ENCODE assay signal across 9 cellular contexts in genomic region chrX:66163849-66164401, GRCh38. TPM values are rescaled to one million over a fixed set of nuclear protein-coding genes. Genes with fewer than 3 reads are reported as not detected.
A peak's percentile ranks its signal among the peaks of the same experiment; 100 is the strongest.
DNase-seq lines count a peak whose midpoint lies in the region; ATAC-seq lines count a peak whose summit lies in the region.
"Had no signal": no experiment of that assay in that cellular context is flagged by ENCODE, and none has a peak within 500 bp of the region (broad histone marks: within the 10 kb centered on the region; RNA-seq: fewer than 3 reads in every experiment).

A gene with protein sequence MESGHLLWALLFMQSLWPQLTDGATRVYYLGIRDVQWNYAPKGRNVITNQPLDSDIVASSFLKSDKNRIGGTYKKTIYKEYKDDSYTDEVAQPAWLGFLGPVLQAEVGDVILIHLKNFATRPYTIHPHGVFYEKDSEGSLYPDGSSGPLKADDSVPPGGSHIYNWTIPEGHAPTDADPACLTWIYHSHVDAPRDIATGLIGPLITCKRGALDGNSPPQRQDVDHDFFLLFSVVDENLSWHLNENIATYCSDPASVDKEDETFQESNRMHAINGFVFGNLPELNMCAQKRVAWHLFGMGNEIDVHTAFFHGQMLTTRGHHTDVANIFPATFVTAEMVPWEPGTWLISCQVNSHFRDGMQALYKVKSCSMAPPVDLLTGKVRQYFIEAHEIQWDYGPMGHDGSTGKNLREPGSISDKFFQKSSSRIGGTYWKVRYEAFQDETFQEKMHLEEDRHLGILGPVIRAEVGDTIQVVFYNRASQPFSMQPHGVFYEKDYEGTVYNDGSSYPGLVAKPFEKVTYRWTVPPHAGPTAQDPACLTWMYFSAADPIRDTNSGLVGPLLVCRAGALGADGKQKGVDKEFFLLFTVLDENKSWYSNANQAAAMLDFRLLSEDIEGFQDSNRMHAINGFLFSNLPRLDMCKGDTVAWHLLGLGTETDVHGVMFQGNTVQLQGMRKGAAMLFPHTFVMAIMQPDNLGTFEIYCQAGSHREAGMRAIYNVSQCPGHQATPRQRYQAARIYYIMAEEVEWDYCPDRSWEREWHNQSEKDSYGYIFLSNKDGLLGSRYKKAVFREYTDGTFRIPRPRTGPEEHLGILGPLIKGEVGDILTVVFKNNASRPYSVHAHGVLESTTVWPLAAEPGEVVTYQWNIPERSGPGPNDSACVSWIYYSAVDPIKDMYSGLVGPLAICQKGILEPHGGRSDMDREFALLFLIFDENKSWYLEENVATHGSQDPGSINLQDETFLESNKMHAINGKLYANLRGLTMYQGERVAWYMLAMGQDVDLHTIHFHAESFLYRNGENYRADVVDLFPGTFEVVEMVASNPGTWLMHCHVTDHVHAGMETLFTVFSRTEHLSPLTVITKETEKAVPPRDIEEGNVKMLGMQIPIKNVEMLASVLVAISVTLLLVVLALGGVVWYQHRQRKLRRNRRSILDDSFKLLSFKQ (plus strand): TSS chrX:66164247. CDS start chrX:66170571, 6,324 bp downstream.

- DNase-seq in LHCN-M2 (ENCODE audit: low read depth) (peak; percentile 50), left cardiac atrium (no peak), occipital lobe (lab: John Stamatoyannopoulos, UW) (no peak), NCI-H1417 (lab: John Stamatoyannopoulos, UW) (no peak), GM19240 (ENCODE audit: insufficient read length, low spot score) (no peak)
- DNase-seq in activated T-helper 2 cell treated with anti-CD3 and anti-CD28 coated beads, Interferon-gamma antibody, Interleukin-2, Interleukin-4, amounts not matched to agents 10 μg/mL and 5 μg/mL and 100 μg/mL, durations not matched to agents 14 hours and 24 hours and 36 hours (ENCODE audit: low spot score) = no peak

- no peak within 1 kb of the TSS for H3K4me3 Mint-ChIP-seq in activated T-helper 2 cell treated with anti-CD3 and anti-CD28 coated beads, Interferon-gamma antibody, Interleukin-2, Interleukin-4, amounts not matched to agents 10 μg/mL and 5 μg/mL and 100 μg/mL, durations not matched to agents 14 hours and 24 hours and 36 hours (ENCODE audit: low read depth)

- peak within 1 kb of the TSS in 5 of 7 experiments; percentile 9 to 32 (median 22) for H3K4me3 ChIP-seq in skin epidermis

- intact Hi-C loops in left cardiac atrium (cut with DNase I) = no loop called here
- intact Hi-C loops in activated T-helper 2 cell treated with anti-CD3 and anti-CD28 coated beads, Interferon-gamma antibody, Interleukin-2, Interleukin-4, amounts not matched to agents 10 μg/mL and 5 μg/mL and 100 μg/mL, durations not matched to agents 14 hours and 24 hours and 36 hours (cut with micrococcal nuclease) = no loop called here

- ATAC-seq in GM18907 (IDR thresholded peaks at IDR 0.05; ENCODE audit: unreplicated experiment) = peak; percentile 71
- ATAC-seq in left cardiac atrium = peak; percentile 82 to 86

- H3K27ac ChIP-seq in skin epidermis = peak within 1 kb of the TSS in 12 of 21 experiments; percentile 11 to 80 (median 48)
- H3K27ac ChIP-seq: neutrophil had no signal

- H3K27ac Mint-ChIP-seq in activated T-helper 2 cell treated with anti-CD3 and anti-CD28 coated beads, Interferon-gamma antibody, Interleukin-2, Interleukin-4, amounts not matched to agents 10 μg/mL and 5 μg/mL and 100 μg/mL, durations not matched to agents 14 hours and 24 hours and 36 hours = no peak within 1 kb of the TSS

- H3K27me3 Mint-ChIP-seq in activated T-helper 2 cell treated with anti-CD3 and anti-CD28 coated beads, Interferon-gamma antibody, Interleukin-2, Interleukin-4, amounts not matched to agents 10 μg/mL and 5 μg/mL and 100 μg/mL, durations not matched to agents 14 hours and 24 hours and 36 hours (ENCODE audit: low read depth) = no peaks in the 10 kb centered on the region

- H3K4me1 Mint-ChIP-seq in activated T-helper 2 cell treated with anti-CD3 and anti-CD28 coated beads, Interferon-gamma antibody, Interleukin-2, Interleukin-4, amounts not matched to agents 10 μg/mL and 5 μg/mL and 100 μg/mL, durations not matched to agents 14 hours and 24 hours and 36 hours (ENCODE audit: low read depth) = no peaks in the 10 kb centered on the region

- no peaks in the 10 kb centered on the region for H3K9me3 Mint-ChIP-seq in activated T-helper 2 cell treated with anti-CD3 and anti-CD28 coated beads, Interferon-gamma antibody, Interleukin-2, Interleukin-4, amounts not matched to agents 10 μg/mL and 5 μg/mL and 100 μg/mL, durations not matched to agents 14 hours and 24 hours and 36 hours

- H3K36me3 Mint-ChIP-seq in activated T-helper 2 cell treated with anti-CD3 and anti-CD28 coated beads, Interferon-gamma antibody, Interleukin-2, Interleukin-4, amounts not matched to agents 10 μg/mL and 5 μg/mL and 100 μg/mL, durations not matched to agents 14 hours and 24 hours and 36 hours (ENCODE audit: low read depth) = no peaks in the 10 kb centered on the region

RNA-seq across cellular contexts. Expression of the gene that starts here (rescaled TPM):
- total RNA-seq in LHCN-M2 (2014; rRNA removed) (32.3 and 33.6 TPM in 2 replicates), left cardiac atrium (10 to 100 TPM; 35.0 to 40.7 TPM), occipital lobe (5.1 TPM)
- 12.4 TPM for polyA plus RNA-seq in LHCN-M2 (2012)
- total RNA-seq in activated T-helper 2 cell treated with anti-CD3 and anti-CD28 coated beads, Interferon-gamma antibody, Interleukin-2, Interleukin-4, amounts not matched to agents 10 μg/mL and 5 μg/mL and 100 μg/mL, durations not matched to agents 14 hours and 24 hours and 36 hours = not detected in 2 replicates
